Comparison of ENCODE assay signal across 13 cellular contexts in genomic region chr3:23920151-23920655, GRCh38. TPM values are rescaled to one million over a fixed set of nuclear protein-coding genes. Genes with fewer than 3 reads are reported as not detected.
DNase-seq lines count a peak whose midpoint lies in the region; ATAC-seq and TF ChIP-seq lines count a peak whose summit lies in the region.
"Had no signal": no experiment of that assay in that cellular context is flagged by ENCODE, and none has a peak within 500 bp of the region (broad histone marks: within the 10 kb centered on the region; RNA-seq: fewer than 3 reads in every experiment).

No MANE protein-coding gene starts in this region.

- CTCF ChIA-PET in activated naive CD4-positive, alpha-beta T cell treated with anti-CD3 and anti-CD28 coated beads for 36 hours (lab: Charles Lee), result no interaction called here

- H3K4me3 Mint-ChIP-seq in activated naive CD4-positive, alpha-beta T cell treated with anti-CD3 and anti-CD28 coated beads for 36 hours, result peak overlapping the region; percentile 32
- H3K4me3 Mint-ChIP-seq in stimulated activated effector memory CD8-positive, alpha-beta T cell treated with anti-CD3 and anti-CD28 coated beads, Interleukin-12 subunit alpha, Interleukin-12 subunit beta, amount 100 ng/mL, for 72 hours, result peak overlapping the region; percentile 95

- intact Hi-C loops in activated naive CD4-positive, alpha-beta T cell treated with anti-CD3 and anti-CD28 coated beads for 36 hours (cut with micrococcal nuclease), result no loop called here

- H3K36me3 ChIP-seq in BE2C, result peaks cover 37% of the 10 kb centered on the region

- DNase-seq in activated naive CD4-positive, alpha-beta T cell treated with anti-CD3 and anti-CD28 coated beads for 36 hours, result no peak
- no peak for DNase-seq in activated naive CD4-positive, alpha-beta T cell treated with anti-CD3 and anti-CD28 coated beads, Interleukin-2, amount 50 U/mL, for 16 hours
- DNase-seq in epithelial cell of prostate (ENCODE audit: low read depth, low spot score), result no peak
- no peak for DNase-seq in stimulated activated effector memory CD8-positive, alpha-beta T cell treated with anti-CD3 and anti-CD28 coated beads, Interleukin-12 subunit alpha, Interleukin-12 subunit beta, amount 100 ng/mL, for 72 hours (ENCODE audit: low spot score in 2 of 2)
- no peak for DNase-seq in BE2C
- no peak for DNase-seq in cerebellar nuclear complex (lab: John Stamatoyannopoulos, UW)
- DNase-seq: H7; NCI-H446 treated with DMSO at 0.1 percent for 48 hours; nucleus accumbens; stimulated activated CD4-positive, alpha-beta T cell treated with anti-CD3 and anti-CD28 coated beads, Interleukin-1b, Interleukin-23, amount 100 ng/mL, for 48 hours had no signal

- H3K36me3 Mint-ChIP-seq in activated naive CD4-positive, alpha-beta T cell treated with anti-CD3 and anti-CD28 coated beads for 36 hours (ENCODE audit: low read depth), result peaks cover 40% of the 10 kb centered on the region
- peaks cover 75% of the 10 kb centered on the region for H3K36me3 Mint-ChIP-seq in stimulated activated effector memory CD8-positive, alpha-beta T cell treated with anti-CD3 and anti-CD28 coated beads, Interleukin-12 subunit alpha, Interleukin-12 subunit beta, amount 100 ng/mL, for 72 hours

- H3K9me3 Mint-ChIP-seq in activated naive CD4-positive, alpha-beta T cell treated with anti-CD3 and anti-CD28 coated beads for 36 hours, result no peaks in the 10 kb centered on the region
- no peaks in the 10 kb centered on the region for H3K9me3 Mint-ChIP-seq in stimulated activated effector memory CD8-positive, alpha-beta T cell treated with anti-CD3 and anti-CD28 coated beads, Interleukin-12 subunit alpha, Interleukin-12 subunit beta, amount 100 ng/mL, for 72 hours

- H3K27ac ChIP-seq in epithelial cell of prostate, result peak overlapping the region; percentile 37

- H3K4me3 ChIP-seq in BE2C (ENCODE audit: low read depth, low read length), result no peak overlapping the region
- H3K4me3 ChIP-seq: esophagus muscularis mucosa had no signal

- no peaks in the 10 kb centered on the region for H3K9me3 ChIP-seq in BE2C
- H3K9me3 ChIP-seq: esophagus muscularis mucosa had no signal

- TF ChIP-seq CTCF in BE2C (IDR thresholded peaks at IDR 0.05; ENCODE audit: low read depth, low read length), result no peak

- no peak for ATAC-seq in SK-N-SH treated with all-trans-retinoic acid at 6 μM for 48 hours
- ATAC-seq in stimulated activated effector memory CD8-positive, alpha-beta T cell treated with anti-CD3 and anti-CD28 coated beads, Interleukin-12 subunit alpha, Interleukin-12 subunit beta, amount 100 ng/mL, for 72 hours, result no peak
- no peak for ATAC-seq in HG03025 (IDR thresholded peaks at IDR 0.05; ENCODE audit: low FRiP score, unreplicated experiment)

- H3K4me1 ChIP-seq in BE2C, result no peaks in the 10 kb centered on the region

- peaks cover 32% of the 10 kb centered on the region for H3K4me1 Mint-ChIP-seq in activated naive CD4-positive, alpha-beta T cell treated with anti-CD3 and anti-CD28 coated beads for 36 hours (ENCODE audit: low read depth)
- H3K4me1 Mint-ChIP-seq in stimulated activated effector memory CD8-positive, alpha-beta T cell treated with anti-CD3 and anti-CD28 coated beads, Interleukin-12 subunit alpha, Interleukin-12 subunit beta, amount 100 ng/mL, for 72 hours, result peaks cover 34% of the 10 kb centered on the region

- H3K27me3 Mint-ChIP-seq in activated naive CD4-positive, alpha-beta T cell treated with anti-CD3 and anti-CD28 coated beads for 36 hours (ENCODE audit: low read depth), result no peaks in the 10 kb centered on the region

- no peaks in the 10 kb centered on the region for H3K27me3 ChIP-seq in BE2C
- H3K27me3 ChIP-seq: esophagus muscularis mucosa had no signal

- peak overlapping the region; percentile 70 for H3K27ac Mint-ChIP-seq in activated naive CD4-positive, alpha-beta T cell treated with anti-CD3 and anti-CD28 coated beads for 36 hours
- H3K27ac Mint-ChIP-seq in stimulated activated effector memory CD8-positive, alpha-beta T cell treated with anti-CD3 and anti-CD28 coated beads, Interleukin-12 subunit alpha, Interleukin-12 subunit beta, amount 100 ng/mL, for 72 hours, result peak overlapping the region; percentile 99

TF ChIP-seq in SK-N-SH treated with all-trans-retinoic acid at 6 μM for 48 hours, 23 proteins besides CTCF, POLR2A, EP300 and RAD21:
- TF ChIP-seq GLIS3 (CRISPR knock-in tag; IDR thresholded peaks at IDR 0.05) (0 out of 2 replicates have a peak, but pooled peaks have one; percentile 57), ARNTL (CRISPR knock-in tag; IDR thresholded peaks at IDR 0.05; ENCODE audit: borderline replicate concordance, low read depth) (no peak)

RNA-seq across cellular contexts. Expression of gene RPL15, which starts 3.3 kb away (rescaled TPM):
- total RNA-seq in activated naive CD4-positive, alpha-beta T cell treated with anti-CD3 and anti-CD28 coated beads for 36 hours, result 1,000 to 10,000 TPM; 2,861 to 2,959 TPM
- 821 TPM for polyA plus RNA-seq in BE2C (2012; ENCODE audit: insufficient read depth, insufficient read length, low read depth)

RNA-seq across cellular contexts. Expression of gene NKIRAS1, which starts 3.4 kb away (rescaled TPM):
- total RNA-seq in activated naive CD4-positive, alpha-beta T cell treated with anti-CD3 and anti-CD28 coated beads for 36 hours, result 1 to 10 TPM; 2.4 to 3.1 TPM
- polyA plus RNA-seq in BE2C (2012; ENCODE audit: insufficient read depth, insufficient read length, low read depth), result 5.8 TPM

RNA-seq across cellular contexts. Expression of gene NR1D2, which starts 24.9 kb away (rescaled TPM):
- total RNA-seq in activated naive CD4-positive, alpha-beta T cell treated with anti-CD3 and anti-CD28 coated beads for 36 hours, result 1 to 10 TPM; 6.0 to 7.0 TPM
- polyA plus RNA-seq in BE2C (2012; ENCODE audit: insufficient read depth, insufficient read length, low read depth), result 7.8 TPM
